18 cellular contexts compared by ENCODE assay signal in genomic region chr7:10930551-10930950, GRCh38.
"Had no signal": no experiment of that assay in that cellular context is flagged by ENCODE, and none has a peak within 500 bp of the region (broad histone marks: within the 10 kb centered on the region; RNA-seq: fewer than 3 reads in every experiment).

No MANE protein-coding gene starts in this region.

- DNase-seq: activated CD4-positive, alpha-beta T cell treated with anti-CD3 and anti-CD28 coated beads for 4 hours; activated CD4-positive, alpha-beta T cell treated with anti-CD3 and anti-CD28 coated beads, Interleukin-2, amount 50 U/mL, for 48 hours; activated CD4-positive, CD25-positive, alpha-beta regulatory T cell; activated CD8-positive, alpha-beta memory T cell treated with anti-CD3 and anti-CD28 coated beads, Interleukin-2, amount 50 U/mL, for 48 hours; activated naive CD4-positive, alpha-beta T cell treated with Interleukin-2 at 50 U/mL for 16 hours; activated naive CD8-positive, alpha-beta T cell treated with anti-CD3 and anti-CD28 coated beads for 36 hours; activated T-cell treated with anti-CD3 and anti-CD28 coated beads, Interleukin-2, amount 50 U/mL, for 48 hours; esophagus squamous epithelium; heart left ventricle; naive thymus-derived CD4-positive, alpha-beta T cell; occipital lobe; spleen; stimulated activated CD4-positive, alpha-beta T cell treated with anti-CD3 and anti-CD28 coated beads, Interleukin-4, amount 100 ng/mL, for 1 hour; stimulated activated naive CD4-positive, alpha-beta T cell; T1000 had no signal

- H3K27ac ChIP-seq: esophagus squamous epithelium, heart left ventricle, spleen had no signal

- ATAC-seq: gastroesophageal sphincter; naive thymus-derived CD4-positive, alpha-beta T cell had no signal

- H3K9me3 ChIP-seq: esophagus squamous epithelium, gastroesophageal sphincter, heart left ventricle, spleen, thoracic aorta had no signal

- H3K4me3 ChIP-seq: esophagus squamous epithelium, gastroesophageal sphincter, heart left ventricle, lung, spleen, thoracic aorta had no signal

- H3K27me3 ChIP-seq: esophagus squamous epithelium, gastroesophageal sphincter, heart left ventricle, spleen had no signal
